8 cellular contexts compared by ENCODE assay signal in the genomic region with DNA sequence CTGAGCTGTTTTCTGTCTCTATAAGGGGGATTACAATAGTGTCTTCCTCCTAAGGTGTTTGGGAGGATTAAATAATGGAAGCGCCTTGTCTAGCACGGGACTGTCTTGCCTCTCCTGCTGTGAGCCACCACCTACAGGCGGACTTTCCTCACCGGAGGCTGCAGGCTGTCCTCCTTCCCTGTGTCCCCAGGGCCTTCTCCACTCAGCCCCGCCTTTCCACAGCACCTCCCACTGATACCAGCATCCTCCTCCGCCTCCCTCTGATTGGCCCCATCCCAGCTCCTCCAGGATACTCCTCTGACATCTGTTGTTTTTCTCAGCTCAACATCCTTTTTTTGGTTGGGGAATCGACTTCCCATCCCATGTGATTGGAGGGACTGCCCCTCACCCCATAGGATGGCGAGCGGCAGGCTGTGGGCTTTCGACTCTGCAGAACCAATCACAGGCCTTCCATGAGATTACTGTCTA. TPM values are rescaled to one million over a fixed set of nuclear protein-coding genes. Genes with fewer than 3 reads are reported as not detected.
DNase-seq lines count a peak whose midpoint lies in the region; TF ChIP-seq lines count a peak whose summit lies in the region.

No MANE protein-coding gene starts in this region.

- TF ChIP-seq POLR2A in GM18951 (IDR thresholded peaks at IDR 0.05; ENCODE audit: extremely low read depth, insufficient read depth, insufficient read length) = peak; percentile 28

- DNase-seq in AML-193 (lab: John Stamatoyannopoulos, UW) (peak; percentile 25 to 63), NCI-H1092 treated with DMSO at 0.1 percent for 48 hours (lab: John Stamatoyannopoulos, UW) (peak; percentile 47), T-helper 22 cell (ENCODE audit: low read depth) (peak; percentile 41), cerebellum (ENCODE audit: low spot score) (peak; percentile 88), inferior parietal cortex (ENCODE audit: extremely low spot score) (peak; percentile 68), NAMALWA (ENCODE audit: low spot score) (no peak)

- in situ Hi-C loops in GM18951 (cut with MboI; ENCODE audit: low sequenced_read_pairs, unreplicated experiment) = no loop called here

- peak overlapping the region in 15 of 21 experiments; percentile 23 to 88 (median 73) for H3K27ac ChIP-seq in skin epidermis

- H3K4me3 ChIP-seq in skin epidermis = peak overlapping the region; percentile 52 to 80 (median 68)

RNA-seq across cellular contexts. Expression of a gene that starts 0.9 kb away (rescaled TPM):
- total RNA-seq in cerebellum = 1.7 TPM

RNA-seq across cellular contexts. Expression of a gene that starts 22.5 kb away (rescaled TPM):
- 4.2 TPM for total RNA-seq in cerebellum

RNA-seq across cellular contexts. Expression of a gene that starts 35.8 kb away (rescaled TPM):
- 254 TPM for total RNA-seq in cerebellum

RNA-seq across cellular contexts. Expression of a gene that starts 46.9 kb away (rescaled TPM):
- 21.8 TPM for total RNA-seq in cerebellum
